17 cellular contexts compared by ENCODE assay signal in genomic region chr19:50801107-50801506, GRCh38. TPM values are rescaled to one million over a fixed set of nuclear protein-coding genes. Genes with fewer than 3 reads are reported as not detected.
DNase-seq lines count a peak whose midpoint lies in the region; ATAC-seq and TF ChIP-seq lines count a peak whose summit lies in the region.
"Had no signal": no experiment of that assay in that cellular context is flagged by ENCODE, and none has a peak within 500 bp of the region (broad histone marks: within the 10 kb centered on the region; RNA-seq: fewer than 3 reads in every experiment).

No MANE protein-coding gene starts in this region.

- H3K36me3 ChIP-seq in SK-N-MC (ENCODE audit: insufficient read depth, low read length) (peaks cover 65% of the 10 kb centered on the region), osteoblast (ENCODE audit: insufficient read depth, low read length) (peaks cover 33% of the 10 kb centered on the region), aorta (ENCODE audit: control insufficient read depth in 1 of 2, insufficient read depth in 2 of 2, low read length in 1 of 2) (no peaks in the 10 kb centered on the region)

- H4K20me1 ChIP-seq in osteoblast (ENCODE audit: insufficient read depth, low read length) = peaks cover 25% of the 10 kb centered on the region

- CTCF ChIA-PET in activated naive CD4-positive, alpha-beta T cell treated with anti-CD3 and anti-CD28 coated beads for 36 hours (lab: Charles Lee) = no interaction called here

- H3K27me3 Mint-ChIP-seq in activated naive CD4-positive, alpha-beta T cell treated with anti-CD3 and anti-CD28 coated beads for 36 hours (ENCODE audit: low read depth) = no peaks in the 10 kb centered on the region

- no peak overlapping the region for H3K4me2 ChIP-seq in osteoblast (ENCODE audit: insufficient read depth, low read length)

- no peaks in the 10 kb centered on the region for H3K9me3 Mint-ChIP-seq in activated naive CD4-positive, alpha-beta T cell treated with anti-CD3 and anti-CD28 coated beads for 36 hours

- H3K27ac ChIP-seq in SK-N-MC (peak overlapping the region; percentile 53), osteoblast (ENCODE audit: low read depth, low read length) (no peak overlapping the region), aorta (ENCODE audit: low read depth in 1 of 2, low read length in 2 of 2) (no peak overlapping the region)
- H3K27ac ChIP-seq: PC-9, right atrium auricular region, stomach had no signal

- intact Hi-C loops in activated naive CD4-positive, alpha-beta T cell treated with anti-CD3 and anti-CD28 coated beads for 36 hours (cut with micrococcal nuclease) = loop anchor here (5.0 kb wide), 1 partner anchor 306 kb away; the partner anchor contains the start of gene CTU1
- intact Hi-C loops in aorta (cut with DNase I) = loop anchor here in 1 of 2 donors (10.0 kb wide), 1 partner anchor 314 kb away; no protein-coding TSS in a partner anchor

- peak overlapping the region; percentile 5 for H3K27ac Mint-ChIP-seq in activated naive CD4-positive, alpha-beta T cell treated with anti-CD3 and anti-CD28 coated beads for 36 hours

- no peak for DNase-seq in activated naive CD4-positive, alpha-beta T cell treated with anti-CD3 and anti-CD28 coated beads for 36 hours
- no peak for DNase-seq in activated naive CD4-positive, alpha-beta T cell (lab: John Stamatoyannopoulos, UW)
- DNase-seq in SK-N-MC (ENCODE audit: low read depth, low spot score) = no peak
- DNase-seq in osteoblast (ENCODE audit: insufficient read length, low spot score, missing footprints) = peak; percentile 11
- DNase-seq in aorta = no peak
- DNase-seq: GOT3; NCI-H1105 treated with DMSO at 0.1 percent for 48 hours; NCI-H446; PC-9; stimulated activated CD4-positive, alpha-beta T cell treated with anti-CD3 and anti-CD28 coated beads, Interleukin-4, amount 100 ng/mL, for 24 hours; stomach; T-helper 1 cell had no signal

- no peak for ATAC-seq in aorta (ENCODE audit: low FRiP score)
- ATAC-seq in GM21367 (IDR thresholded peaks at IDR 0.05; ENCODE audit: unreplicated experiment) = no peak

- H3K4me3 Mint-ChIP-seq in activated naive CD4-positive, alpha-beta T cell treated with anti-CD3 and anti-CD28 coated beads for 36 hours = peak overlapping the region; percentile 11

- H3K9ac ChIP-seq in SK-N-MC (ENCODE audit: insufficient read length) = peak overlapping the region; percentile 32

- no peak overlapping the region for H2AFZ ChIP-seq in osteoblast (ENCODE audit: low read length)
- H2AFZ ChIP-seq: PC-9 had no signal

- no peak for TF ChIP-seq CTCF in osteoblast (IDR thresholded peaks at IDR 0.05; ENCODE audit: extremely low read depth, low read depth, low read length)

- H3K4me1 Mint-ChIP-seq in activated naive CD4-positive, alpha-beta T cell treated with anti-CD3 and anti-CD28 coated beads for 36 hours (ENCODE audit: low read depth) = peaks cover 26% of the 10 kb centered on the region

- 87 to 88% methylated on average over 8 of the region's 8 CpGs for whole genome bisulfite sequencing in aorta, 2 donors

- H3K27me3 ChIP-seq in osteoblast (ENCODE audit: insufficient read depth, low read length) = no peaks in the 10 kb centered on the region
- H3K27me3 ChIP-seq in aorta (ENCODE audit: control insufficient read depth in 1 of 2, insufficient read depth in 2 of 2, low read length in 1 of 2) = no peaks in the 10 kb centered on the region
- H3K27me3 ChIP-seq: right atrium auricular region, stomach had no signal

- H3K79me2 ChIP-seq in osteoblast (ENCODE audit: insufficient read depth, low read length) = peaks cover 38% of the 10 kb centered on the region

- peaks cover 45% of the 10 kb centered on the region for H3K36me3 Mint-ChIP-seq in activated naive CD4-positive, alpha-beta T cell treated with anti-CD3 and anti-CD28 coated beads for 36 hours (ENCODE audit: low read depth)

- H3K4me3 ChIP-seq in SK-N-MC (peak overlapping the region; percentile 47; the same call in 1 of the 2 replicates), osteoblast (ENCODE audit: insufficient read depth, low read length) (no peak overlapping the region), aorta (ENCODE audit: low read length in 2 of 2) (no peak overlapping the region)
- H3K4me3 ChIP-seq: PC-9, right atrium auricular region, stomach had no signal

- H3K4me1 ChIP-seq in osteoblast (ENCODE audit: insufficient read depth, low read length) = peaks cover 17% of the 10 kb centered on the region
- H3K4me1 ChIP-seq in aorta (ENCODE audit: control insufficient read depth in 1 of 2, insufficient read depth in 2 of 2, low read length in 2 of 2) = no peaks in the 10 kb centered on the region

- H3K9me3 ChIP-seq in SK-N-MC (ENCODE audit: low read depth, low read length) (no peaks in the 10 kb centered on the region), osteoblast (ENCODE audit: low read depth, low read length) (no peaks in the 10 kb centered on the region), aorta (ENCODE audit: control insufficient read depth, low read length) (no peaks in the 10 kb centered on the region)
- H3K9me3 ChIP-seq: right atrium auricular region, stomach had no signal

RNA-seq across cellular contexts. Expression of gene ACP4, which starts 10.9 kb away (rescaled TPM):
- not detected for total RNA-seq in activated naive CD4-positive, alpha-beta T cell treated with anti-CD3 and anti-CD28 coated beads for 36 hours
- total RNA-seq in osteoblast (not detected in 2 replicates), aorta (not detected)
- not detected for polyA plus RNA-seq in aorta
- total RNA-seq: dermis microvascular lymphatic vessel endothelial cell, G401, HT1080, PC-9, right atrium auricular region, stomach had no signal
- polyA plus RNA-seq: stomach had no signal

RNA-seq across cellular contexts. Expression of gene KLK1, which starts 22.5 kb away (rescaled TPM):
- 1 to 10 TPM in 1 of 2 experiments, under 1 TPM in 1; 0.79 to 1.1 TPM for total RNA-seq in activated naive CD4-positive, alpha-beta T cell treated with anti-CD3 and anti-CD28 coated beads for 36 hours
- total RNA-seq in osteoblast (not detected in 2 replicates), aorta (1 to 10 TPM in 1 of 2 donors, under 1 TPM in 1; 0.81 to 1.7 TPM)
- 1 to 10 TPM; 2.6 to 6.3 TPM for polyA plus RNA-seq in aorta
- total RNA-seq: dermis microvascular lymphatic vessel endothelial cell, G401, HT1080, PC-9 had no signal

RNA-seq across cellular contexts. Expression of gene GPR32, which starts 30.8 kb away (rescaled TPM):
- not detected for total RNA-seq in activated naive CD4-positive, alpha-beta T cell treated with anti-CD3 and anti-CD28 coated beads for 36 hours
- total RNA-seq in osteoblast (not detected in 2 replicates), aorta (not detected)
- not detected for polyA plus RNA-seq in aorta
- total RNA-seq: dermis microvascular lymphatic vessel endothelial cell, G401, HT1080, PC-9, right atrium auricular region, stomach had no signal
- polyA plus RNA-seq: stomach had no signal

RNA-seq across cellular contexts. Expression of gene KLK15, which starts 32.3 kb away (rescaled TPM):
- total RNA-seq in activated naive CD4-positive, alpha-beta T cell treated with anti-CD3 and anti-CD28 coated beads for 36 hours = not detected
- total RNA-seq in osteoblast (not detected in 2 replicates), aorta (not detected)
- not detected for polyA plus RNA-seq in aorta
- total RNA-seq: dermis microvascular lymphatic vessel endothelial cell, G401, HT1080, PC-9, right atrium auricular region, stomach had no signal
- polyA plus RNA-seq: stomach had no signal

RNA-seq across cellular contexts. Expression of gene KLK3, which starts 53.6 kb away (rescaled TPM):
- not detected for total RNA-seq in activated naive CD4-positive, alpha-beta T cell treated with anti-CD3 and anti-CD28 coated beads for 36 hours
- not detected in 2 replicates for total RNA-seq in osteoblast
- total RNA-seq in aorta = not detected
- 1 to 10 TPM in 1 of 2 donors, not detected in 1; 1.4 TPM for polyA plus RNA-seq in aorta
- total RNA-seq: dermis microvascular lymphatic vessel endothelial cell, G401, HT1080, PC-9, right atrium auricular region had no signal
- polyA plus RNA-seq: stomach had no signal
